Comparison of ENCODE assay signal across 11 cellular contexts in genomic region chr2:171566753-171567152, GRCh38.
"Had no signal": no experiment of that assay in that cellular context is flagged by ENCODE, and none has a peak within 500 bp of the region (broad histone marks: within the 10 kb centered on the region; RNA-seq: fewer than 3 reads in every experiment).

No MANE protein-coding gene starts in this region.

- H3K4me3 Mint-ChIP-seq: GM23338, H9, HFFc6 had no signal

- FAIRE-seq: H1, H54 had no signal

- ATAC-seq: GM23338, HCT116 had no signal

- H3K4me1 ChIP-seq: HAP-1 had no signal

- H3K9me3 ChIP-seq: HAP-1 had no signal

- H2AFZ ChIP-seq: GM23248 had no signal

- H3K27ac ChIP-seq: GM23248 had no signal

- H3K36me3 ChIP-seq: HAP-1 had no signal

- DNase-seq: GM23248, GOT3, H7, H9, HCEC 1CT, HFFc6 had no signal

- H3K9ac ChIP-seq: GM23248 had no signal

- H3K27ac Mint-ChIP-seq: GM23338, H9, HFFc6 had no signal

- H3K4me2 ChIP-seq: GM23338 had no signal

- H3K4me3 ChIP-seq: GM23248, GM23338, HAP-1 had no signal

- H3K9me3 Mint-ChIP-seq: GM23338, H9, HFFc6 had no signal
